In the genomic region with DNA sequence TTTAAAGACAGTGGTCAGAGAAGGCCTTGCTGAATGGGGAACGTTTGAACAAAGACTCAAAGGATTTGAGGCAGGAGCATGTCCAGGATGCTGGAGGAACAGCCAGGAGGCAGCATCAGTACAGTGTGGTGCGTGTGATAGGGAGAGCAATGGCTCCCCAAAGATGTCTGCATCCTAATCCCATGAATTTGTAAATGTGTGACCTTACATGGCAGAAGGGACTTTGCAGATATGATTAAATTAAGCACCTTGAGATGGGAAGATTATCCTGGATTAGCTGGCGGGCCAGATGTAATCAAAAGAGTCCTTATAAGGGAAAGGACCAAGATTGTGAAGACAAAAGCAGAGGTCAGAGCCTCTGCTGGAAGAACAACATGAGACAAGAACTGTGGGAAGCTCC, we compare ENCODE assay signal across 25 cellular contexts.
"Had no signal": no experiment of that assay in that cellular context is flagged by ENCODE, and none has a peak within 500 bp of the region (broad histone marks: within the 10 kb centered on the region; RNA-seq: fewer than 3 reads in every experiment).

No MANE protein-coding gene starts in this region.

- DNase-seq: activated B cell treated with CpG ODN at 0.5 μM for 24 hours; activated CD4-positive, alpha-beta memory T cell treated with anti-CD3 and anti-CD28 coated beads for 36 hours; activated CD4-positive, alpha-beta T cell treated with anti-CD3 and anti-CD28 coated beads for 4 hours; activated CD4-positive, alpha-beta T cell treated with anti-CD3 and anti-CD28 coated beads, Interleukin-2, amount 50 U/mL, for 1 hour; activated CD4-positive, CD25-positive, alpha-beta regulatory T cell treated with anti-CD3 and anti-CD28 coated beads, Interleukin-2, amount 50 U/mL, for 72 hours; activated CD8-positive, alpha-beta memory T cell treated with anti-CD3 and anti-CD28 coated beads, Interleukin-2, amount 50 U/mL, for 4 hours; activated effector memory CD4-positive, alpha-beta T cell treated with Interleukin-2 at 50 U/mL for 16 hours; activated naive CD4-positive, alpha-beta T cell treated with anti-CD3 and anti-CD28 coated beads, Interleukin-2, amount 10 ng/mL, durations not matched to agents 7 days and 5 days; activated naive CD8-positive, alpha-beta T cell treated with anti-CD3 and anti-CD28 coated beads, Interleukin-2, amount 50 U/mL, for 24 hours; activated T-cell treated with anti-CD3 and anti-CD28 coated beads for 4 hours; activated T-cell treated with anti-CD3 and anti-CD28 coated beads, Interleukin-2, amount 50 U/mL, for 4 hours; anterior cingulate cortex; caudate nucleus; cerebellar nuclear complex; Karpas-422; KBM-7; NCI-H1092; NCI-H1436 treated with DMSO at 0.1 percent for 48 hours; NCI-H1694 treated with DMSO at 0.1 percent for 48 hours; NCI-H2029; NCI-H510A; NCI-H69; NK-92 treated with Interleukin-12 subunit alpha and Interleukin-12 subunit beta, amount 100 ng/mL, for 24 hours; Right ventricle myocardium superior had no signal

- ATAC-seq: activated naive CD8-positive, alpha-beta T cell treated with anti-CD3 and anti-CD28 coated beads, Interleukin-2, amount 50 U/mL, for 24 hours; activated T-cell treated with anti-CD3 and anti-CD28 coated beads, Interleukin-2, amount 50 U/mL, for 4 hours had no signal

- H3K4me3 ChIP-seq: SK-N-MC had no signal

- H3K27ac ChIP-seq: SK-N-MC had no signal
